In the genomic region with DNA sequence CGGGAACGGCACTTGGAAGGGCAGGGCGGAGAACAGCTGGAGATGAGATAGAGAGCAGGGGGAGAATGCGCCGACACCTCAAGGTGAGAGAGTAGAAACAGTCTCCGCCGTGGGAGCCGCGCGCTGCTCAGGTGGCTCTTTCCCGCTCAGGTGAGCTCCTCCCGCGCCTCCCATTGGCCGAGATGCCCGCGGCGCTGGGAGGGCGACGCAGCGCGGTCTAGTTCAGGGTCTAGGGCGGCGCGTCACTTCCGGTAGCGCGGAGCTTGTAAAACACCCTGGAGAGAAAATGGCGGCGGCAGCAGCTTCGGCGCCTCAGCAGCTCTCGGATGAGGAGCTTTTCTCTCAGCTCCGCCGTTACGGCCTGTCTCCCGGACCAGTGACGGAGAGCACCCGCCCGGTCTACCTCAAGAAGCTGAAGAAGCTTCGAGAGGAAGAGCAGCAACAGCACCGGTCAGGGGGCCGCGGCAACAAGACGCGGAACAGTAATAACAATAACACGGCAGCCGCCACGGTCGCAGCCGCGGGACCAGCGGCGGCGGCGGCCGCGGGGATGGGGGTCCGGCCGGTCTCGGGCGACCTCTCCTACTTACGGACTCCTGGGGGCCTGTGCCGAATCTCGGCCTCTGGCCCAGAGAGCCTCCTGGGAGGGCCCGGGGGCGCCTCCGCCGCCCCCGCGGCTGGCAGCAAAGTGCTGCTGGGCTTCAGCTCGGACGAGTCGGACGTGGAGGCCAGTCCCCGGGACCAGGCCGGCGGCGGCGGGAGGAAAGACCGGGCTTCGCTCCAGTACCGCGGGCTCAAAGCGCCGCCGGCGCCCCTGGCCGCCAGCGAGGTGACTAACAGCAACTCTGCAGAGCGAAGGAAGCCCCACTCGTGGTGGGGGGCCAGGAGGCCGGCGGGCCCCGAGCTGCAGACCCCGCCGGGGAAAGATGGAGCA, we compare ENCODE assay signal across 1 cellular context.
TF ChIP-seq lines count a peak whose summit lies in the region.

A gene (plus strand): TSS at position 273 of the 934 bp plus-strand sequence. CDS start 14 bp downstream, at position 287.

TF ChIP-seq in HepG2, 621 proteins besides CTCF, POLR2A, EP300 and RAD21 (continued from another document and continues in another):
- TF ChIP-seq, protein P1, sequence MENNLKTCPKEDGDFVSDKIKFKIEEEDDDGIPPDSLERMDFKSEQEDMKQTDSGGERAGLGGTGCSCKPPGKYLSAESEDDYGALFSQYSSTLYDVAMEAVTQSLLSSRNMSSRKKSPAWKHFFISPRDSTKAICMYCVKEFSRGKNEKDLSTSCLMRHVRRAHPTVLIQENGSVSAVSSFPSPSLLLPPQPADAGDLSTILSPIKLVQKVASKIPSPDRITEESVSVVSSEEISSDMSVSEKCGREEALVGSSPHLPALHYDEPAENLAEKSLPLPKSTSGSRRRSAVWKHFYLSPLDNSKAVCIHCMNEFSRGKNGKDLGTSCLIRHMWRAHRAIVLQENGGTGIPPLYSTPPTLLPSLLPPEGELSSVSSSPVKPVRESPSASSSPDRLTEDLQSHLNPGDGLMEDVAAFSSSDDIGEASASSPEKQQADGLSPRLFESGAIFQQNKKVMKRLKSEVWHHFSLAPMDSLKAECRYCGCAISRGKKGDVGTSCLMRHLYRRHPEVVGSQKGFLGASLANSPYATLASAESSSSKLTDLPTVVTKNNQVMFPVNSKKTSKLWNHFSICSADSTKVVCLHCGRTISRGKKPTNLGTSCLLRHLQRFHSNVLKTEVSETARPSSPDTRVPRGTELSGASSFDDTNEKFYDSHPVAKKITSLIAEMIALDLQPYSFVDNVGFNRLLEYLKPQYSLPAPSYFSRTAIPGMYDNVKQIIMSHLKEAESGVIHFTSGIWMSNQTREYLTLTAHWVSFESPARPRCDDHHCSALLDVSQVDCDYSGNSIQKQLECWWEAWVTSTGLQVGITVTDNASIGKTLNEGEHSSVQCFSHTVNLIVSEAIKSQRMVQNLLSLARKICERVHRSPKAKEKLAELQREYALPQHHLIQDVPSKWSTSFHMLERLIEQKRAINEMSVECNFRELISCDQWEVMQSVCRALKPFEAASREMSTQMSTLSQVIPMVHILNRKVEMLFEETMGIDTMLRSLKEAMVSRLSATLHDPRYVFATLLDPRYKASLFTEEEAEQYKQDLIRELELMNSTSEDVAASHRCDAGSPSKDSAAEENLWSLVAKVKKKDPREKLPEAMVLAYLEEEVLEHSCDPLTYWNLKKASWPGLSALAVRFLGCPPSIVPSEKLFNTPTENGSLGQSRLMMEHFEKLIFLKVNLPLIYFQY (CRISPR knock-in tag; IDR thresholded peaks at IDR 0.05; ENCODE audit: borderline replicate concordance), result no peak
- TF ChIP-seq GATAD1 (CRISPR knock-in tag; IDR thresholded peaks at IDR 0.05) (peak; percentile 91), ZFP62 (CRISPR knock-in tag; IDR thresholded peaks at IDR 0.05) (no peak), NFE2L1 (CRISPR knock-in tag; IDR thresholded peaks at IDR 0.05; ENCODE audit: borderline replicate concordance) (peak; percentile 96), TCF7 (IDR thresholded peaks at IDR 0.05; ENCODE audit: low read depth) (no peak), PCBP1 (IDR thresholded peaks at IDR 0.05; ENCODE audit: borderline replicate concordance, low read depth, low read length) (no peak), ZNF224 (CRISPR knock-in tag; IDR thresholded peaks at IDR 0.05) (peak; percentile 98; the same call in 1 of the 2 replicates), NCOA1 (CRISPR knock-in tag; IDR thresholded peaks at IDR 0.05) (peak; percentile 96), DMAP1 (CRISPR knock-in tag; IDR thresholded peaks at IDR 0.05) (peak; percentile 75; the same call in 1 of the 2 replicates), CCAR2 (optimal IDR thresholded peaks at IDR 0.05; ENCODE audit: low read depth, low read length) (no peak), ZFP36L2 (CRISPR knock-in tag; IDR thresholded peaks at IDR 0.05) (peak; percentile 79; the same call in 1 of the 2 replicates), SRSF1 (optimal IDR thresholded peaks at IDR 0.05; ENCODE audit: low read depth, low read length) (peak; percentile 75), TMF1 (CRISPR knock-in tag; IDR thresholded peaks at IDR 0.05; ENCODE audit: low read depth) (peak; percentile 99), ZNF781 (CRISPR knock-in tag; IDR thresholded peaks at IDR 0.05; ENCODE audit: borderline replicate concordance, not compliant biosample characterization) (peak; percentile 100), FOXK2 (IDR thresholded peaks at IDR 0.05) (no peak), ZNF567 (CRISPR knock-in tag; IDR thresholded peaks at IDR 0.05; ENCODE audit: borderline replicate concordance) (peak; percentile 83; the same call in 1 of the 2 replicates), EEA1 (CRISPR knock-in tag; IDR thresholded peaks at IDR 0.05; ENCODE audit: borderline replicate concordance) (peak; percentile 99), ZNF382 (CRISPR knock-in tag; IDR thresholded peaks at IDR 0.05; ENCODE audit: borderline replicate concordance) (no peak), MEF2D (CRISPR knock-in tag; IDR thresholded peaks at IDR 0.05) (peak; percentile 98), ZNF354B (CRISPR knock-in tag; IDR thresholded peaks at IDR 0.05) (peak; percentile 99), KDM2A (CRISPR knock-in tag; IDR thresholded peaks at IDR 0.05; ENCODE audit: borderline replicate concordance, low read depth) (peak; percentile 91), ZNF264 (CRISPR knock-in tag; IDR thresholded peaks at IDR 0.05) (peak; percentile 97), SRSF9 (IDR thresholded peaks at IDR 0.05; ENCODE audit: borderline replicate concordance, insufficient read depth, low read depth, low read length, poor library complexity, severe bottlenecking) (no peak), ZNF367 (CRISPR knock-in tag; IDR thresholded peaks at IDR 0.05; ENCODE audit: borderline replicate concordance) (peak; percentile 98), MIER2 (CRISPR knock-in tag; IDR thresholded peaks at IDR 0.05) (peak; percentile 77; the same call in 1 of the 2 replicates), ZNF768 (CRISPR knock-in tag; IDR thresholded peaks at IDR 0.05) (peak; percentile 87), ZNF766 (CRISPR knock-in tag; IDR thresholded peaks at IDR 0.05; ENCODE audit: borderline replicate concordance) (peak; percentile 100; the same call in 1 of the 2 replicates), ZBTB42 (CRISPR knock-in tag; IDR thresholded peaks at IDR 0.05) (peak; percentile 98)
- TF ChIP-seq, protein P2, sequence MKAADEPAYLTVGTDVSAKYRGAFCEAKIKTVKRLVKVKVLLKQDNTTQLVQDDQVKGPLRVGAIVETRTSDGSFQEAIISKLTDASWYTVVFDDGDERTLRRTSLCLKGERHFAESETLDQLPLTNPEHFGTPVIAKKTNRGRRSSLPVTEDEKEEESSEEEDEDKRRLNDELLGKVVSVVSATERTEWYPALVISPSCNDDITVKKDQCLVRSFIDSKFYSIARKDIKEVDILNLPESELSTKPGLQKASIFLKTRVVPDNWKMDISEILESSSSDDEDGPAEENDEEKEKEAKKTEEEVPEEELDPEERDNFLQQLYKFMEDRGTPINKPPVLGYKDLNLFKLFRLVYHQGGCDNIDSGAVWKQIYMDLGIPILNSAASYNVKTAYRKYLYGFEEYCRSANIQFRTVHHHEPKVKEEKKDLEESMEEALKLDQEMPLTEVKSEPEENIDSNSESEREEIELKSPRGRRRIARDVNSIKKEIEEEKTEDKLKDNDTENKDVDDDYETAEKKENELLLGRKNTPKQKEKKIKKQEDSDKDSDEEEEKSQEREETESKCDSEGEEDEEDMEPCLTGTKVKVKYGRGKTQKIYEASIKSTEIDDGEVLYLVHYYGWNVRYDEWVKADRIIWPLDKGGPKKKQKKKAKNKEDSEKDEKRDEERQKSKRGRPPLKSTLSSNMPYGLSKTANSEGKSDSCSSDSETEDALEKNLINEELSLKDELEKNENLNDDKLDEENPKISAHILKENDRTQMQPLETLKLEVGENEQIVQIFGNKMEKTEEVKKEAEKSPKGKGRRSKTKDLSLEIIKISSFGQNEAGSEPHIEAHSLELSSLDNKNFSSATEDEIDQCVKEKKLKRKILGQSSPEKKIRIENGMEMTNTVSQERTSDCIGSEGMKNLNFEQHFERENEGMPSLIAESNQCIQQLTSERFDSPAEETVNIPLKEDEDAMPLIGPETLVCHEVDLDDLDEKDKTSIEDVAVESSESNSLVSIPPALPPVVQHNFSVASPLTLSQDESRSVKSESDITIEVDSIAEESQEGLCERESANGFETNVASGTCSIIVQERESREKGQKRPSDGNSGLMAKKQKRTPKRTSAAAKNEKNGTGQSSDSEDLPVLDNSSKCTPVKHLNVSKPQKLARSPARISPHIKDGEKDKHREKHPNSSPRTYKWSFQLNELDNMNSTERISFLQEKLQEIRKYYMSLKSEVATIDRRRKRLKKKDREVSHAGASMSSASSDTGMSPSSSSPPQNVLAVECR (CRISPR knock-in tag; IDR thresholded peaks at IDR 0.05; ENCODE audit: borderline replicate concordance), result peak; percentile 70; the same call in 1 of the 2 replicates
- TF ChIP-seq, protein P3, sequence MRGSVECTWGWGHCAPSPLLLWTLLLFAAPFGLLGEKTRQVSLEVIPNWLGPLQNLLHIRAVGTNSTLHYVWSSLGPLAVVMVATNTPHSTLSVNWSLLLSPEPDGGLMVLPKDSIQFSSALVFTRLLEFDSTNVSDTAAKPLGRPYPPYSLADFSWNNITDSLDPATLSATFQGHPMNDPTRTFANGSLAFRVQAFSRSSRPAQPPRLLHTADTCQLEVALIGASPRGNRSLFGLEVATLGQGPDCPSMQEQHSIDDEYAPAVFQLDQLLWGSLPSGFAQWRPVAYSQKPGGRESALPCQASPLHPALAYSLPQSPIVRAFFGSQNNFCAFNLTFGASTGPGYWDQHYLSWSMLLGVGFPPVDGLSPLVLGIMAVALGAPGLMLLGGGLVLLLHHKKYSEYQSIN (CRISPR knock-in tag; IDR thresholded peaks at IDR 0.05; ENCODE audit: borderline replicate concordance), result peak; percentile 82; the same call in 1 of the 2 replicates
- TF ChIP-seq, protein P4, sequence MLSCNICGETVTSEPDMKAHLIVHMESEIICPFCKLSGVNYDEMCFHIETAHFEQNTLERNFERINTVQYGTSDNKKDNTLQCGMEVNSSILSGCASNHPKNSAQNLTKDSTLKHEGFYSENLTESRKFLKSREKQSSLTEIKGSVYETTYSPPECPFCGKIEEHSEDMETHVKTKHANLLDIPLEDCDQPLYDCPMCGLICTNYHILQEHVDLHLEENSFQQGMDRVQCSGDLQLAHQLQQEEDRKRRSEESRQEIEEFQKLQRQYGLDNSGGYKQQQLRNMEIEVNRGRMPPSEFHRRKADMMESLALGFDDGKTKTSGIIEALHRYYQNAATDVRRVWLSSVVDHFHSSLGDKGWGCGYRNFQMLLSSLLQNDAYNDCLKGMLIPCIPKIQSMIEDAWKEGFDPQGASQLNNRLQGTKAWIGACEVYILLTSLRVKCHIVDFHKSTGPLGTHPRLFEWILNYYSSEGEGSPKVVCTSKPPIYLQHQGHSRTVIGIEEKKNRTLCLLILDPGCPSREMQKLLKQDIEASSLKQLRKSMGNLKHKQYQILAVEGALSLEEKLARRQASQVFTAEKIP (CRISPR knock-in tag; IDR thresholded peaks at IDR 0.05; ENCODE audit: borderline replicate concordance), result no peak
- TF ChIP-seq, protein P5, sequence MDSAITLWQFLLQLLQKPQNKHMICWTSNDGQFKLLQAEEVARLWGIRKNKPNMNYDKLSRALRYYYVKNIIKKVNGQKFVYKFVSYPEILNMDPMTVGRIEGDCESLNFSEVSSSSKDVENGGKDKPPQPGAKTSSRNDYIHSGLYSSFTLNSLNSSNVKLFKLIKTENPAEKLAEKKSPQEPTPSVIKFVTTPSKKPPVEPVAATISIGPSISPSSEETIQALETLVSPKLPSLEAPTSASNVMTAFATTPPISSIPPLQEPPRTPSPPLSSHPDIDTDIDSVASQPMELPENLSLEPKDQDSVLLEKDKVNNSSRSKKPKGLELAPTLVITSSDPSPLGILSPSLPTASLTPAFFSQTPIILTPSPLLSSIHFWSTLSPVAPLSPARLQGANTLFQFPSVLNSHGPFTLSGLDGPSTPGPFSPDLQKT (CRISPR knock-in tag; IDR thresholded peaks at IDR 0.05; ENCODE audit: borderline replicate concordance), result peak; percentile 97; the same call in 1 of the 2 replicates
- TF ChIP-seq, protein P6, sequence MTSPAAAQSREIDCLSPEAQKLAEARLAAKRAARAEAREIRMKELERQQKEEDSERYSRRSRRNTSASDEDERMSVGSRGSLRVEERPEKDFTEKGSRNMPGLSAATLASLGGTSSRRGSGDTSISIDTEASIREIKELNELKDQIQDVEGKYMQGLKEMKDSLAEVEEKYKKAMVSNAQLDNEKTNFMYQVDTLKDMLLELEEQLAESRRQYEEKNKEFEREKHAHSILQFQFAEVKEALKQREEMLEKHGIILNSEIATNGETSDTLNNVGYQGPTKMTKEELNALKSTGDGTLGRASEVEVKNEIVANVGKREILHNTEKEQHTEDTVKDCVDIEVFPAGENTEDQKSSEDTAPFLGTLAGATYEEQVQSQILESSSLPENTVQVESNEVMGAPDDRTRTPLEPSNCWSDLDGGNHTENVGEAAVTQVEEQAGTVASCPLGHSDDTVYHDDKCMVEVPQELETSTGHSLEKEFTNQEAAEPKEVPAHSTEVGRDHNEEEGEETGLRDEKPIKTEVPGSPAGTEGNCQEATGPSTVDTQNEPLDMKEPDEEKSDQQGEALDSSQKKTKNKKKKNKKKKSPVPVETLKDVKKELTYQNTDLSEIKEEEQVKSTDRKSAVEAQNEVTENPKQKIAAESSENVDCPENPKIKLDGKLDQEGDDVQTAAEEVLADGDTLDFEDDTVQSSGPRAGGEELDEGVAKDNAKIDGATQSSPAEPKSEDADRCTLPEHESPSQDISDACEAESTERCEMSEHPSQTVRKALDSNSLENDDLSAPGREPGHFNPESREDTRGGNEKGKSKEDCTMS (CRISPR knock-in tag; conservative IDR thresholded peaks at IDR 0.05), result peak; percentile 77; the same call in 1 of the 2 replicates
- TF ChIP-seq, protein P7, sequence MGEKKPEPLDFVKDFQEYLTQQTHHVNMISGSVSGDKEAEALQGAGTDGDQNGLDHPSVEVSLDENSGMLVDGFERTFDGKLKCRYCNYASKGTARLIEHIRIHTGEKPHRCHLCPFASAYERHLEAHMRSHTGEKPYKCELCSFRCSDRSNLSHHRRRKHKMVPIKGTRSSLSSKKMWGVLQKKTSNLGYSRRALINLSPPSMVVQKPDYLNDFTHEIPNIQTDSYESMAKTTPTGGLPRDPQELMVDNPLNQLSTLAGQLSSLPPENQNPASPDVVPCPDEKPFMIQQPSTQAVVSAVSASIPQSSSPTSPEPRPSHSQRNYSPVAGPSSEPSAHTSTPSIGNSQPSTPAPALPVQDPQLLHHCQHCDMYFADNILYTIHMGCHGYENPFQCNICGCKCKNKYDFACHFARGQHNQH (CRISPR knock-in tag; IDR thresholded peaks at IDR 0.05), result peak; percentile 94
